Comparison of ENCODE assay signal across 2 cellular contexts in the genomic region with DNA sequence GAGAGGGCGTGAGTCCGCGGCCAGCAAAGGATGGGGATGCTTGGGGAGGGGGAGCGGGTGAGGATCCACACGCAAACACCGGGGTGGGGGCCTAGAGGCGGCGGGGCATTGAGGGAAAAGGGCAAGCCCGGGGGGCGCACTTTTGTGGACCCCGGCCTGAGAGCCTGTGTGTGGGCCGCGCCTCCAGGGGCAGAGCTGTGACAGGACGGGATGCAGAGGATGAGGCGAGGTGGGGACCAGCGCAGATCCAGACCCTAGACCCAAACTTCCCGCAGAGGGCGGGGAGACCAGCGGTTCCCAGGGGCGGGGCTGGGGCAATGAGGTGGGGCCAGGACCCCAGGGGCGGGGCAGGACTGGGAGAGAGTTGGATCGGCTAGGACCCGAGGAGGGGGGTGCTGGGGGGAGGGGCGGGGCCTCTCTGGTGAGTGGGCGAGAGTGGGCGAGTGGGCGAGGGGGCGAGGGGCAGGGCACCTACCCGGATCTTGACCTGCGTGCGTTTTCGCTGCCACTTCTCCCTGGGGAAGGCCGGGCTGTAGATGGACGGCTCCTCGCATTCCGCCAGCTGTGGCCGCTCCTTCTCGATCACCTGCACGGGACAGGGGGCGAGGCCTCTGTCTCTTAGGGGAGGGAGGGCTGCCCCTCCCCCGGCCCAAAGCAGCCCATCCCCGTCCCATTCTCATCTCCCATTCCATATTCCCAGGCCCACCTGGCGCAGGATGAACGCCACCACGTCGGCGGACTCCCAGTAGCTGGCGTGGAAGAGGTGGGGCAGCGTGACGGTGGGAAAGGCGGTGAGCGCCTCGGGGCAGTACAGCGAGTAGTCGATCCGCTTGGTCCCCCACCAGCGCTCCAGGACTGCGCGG.
TF ChIP-seq lines count a peak whose summit lies in the region.

No MANE protein-coding gene starts in this region.

TF ChIP-seq in HEK293, 187 proteins besides CTCF, POLR2A, EP300 and RAD21:
- TF ChIP-seq ZNF654 (tag by site-specific recombination; IDR thresholded peaks at IDR 0.05; ENCODE audit: low read depth): no peak
- TF ChIP-seq, protein P1, sequence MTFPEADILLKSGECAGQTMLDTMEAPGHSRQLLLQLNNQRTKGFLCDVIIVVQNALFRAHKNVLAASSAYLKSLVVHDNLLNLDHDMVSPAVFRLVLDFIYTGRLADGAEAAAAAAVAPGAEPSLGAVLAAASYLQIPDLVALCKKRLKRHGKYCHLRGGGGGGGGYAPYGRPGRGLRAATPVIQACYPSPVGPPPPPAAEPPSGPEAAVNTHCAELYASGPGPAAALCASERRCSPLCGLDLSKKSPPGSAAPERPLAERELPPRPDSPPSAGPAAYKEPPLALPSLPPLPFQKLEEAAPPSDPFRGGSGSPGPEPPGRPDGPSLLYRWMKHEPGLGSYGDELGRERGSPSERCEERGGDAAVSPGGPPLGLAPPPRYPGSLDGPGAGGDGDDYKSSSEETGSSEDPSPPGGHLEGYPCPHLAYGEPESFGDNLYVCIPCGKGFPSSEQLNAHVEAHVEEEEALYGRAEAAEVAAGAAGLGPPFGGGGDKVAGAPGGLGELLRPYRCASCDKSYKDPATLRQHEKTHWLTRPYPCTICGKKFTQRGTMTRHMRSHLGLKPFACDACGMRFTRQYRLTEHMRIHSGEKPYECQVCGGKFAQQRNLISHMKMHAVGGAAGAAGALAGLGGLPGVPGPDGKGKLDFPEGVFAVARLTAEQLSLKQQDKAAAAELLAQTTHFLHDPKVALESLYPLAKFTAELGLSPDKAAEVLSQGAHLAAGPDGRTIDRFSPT (tag by site-specific recombination; IDR thresholded peaks at IDR 0.05): 0 out of 2 replicates have a peak, but pooled peaks have one; percentile 17

TF ChIP-seq in K562, 482 proteins besides CTCF, POLR2A, EP300 and RAD21:
- TF ChIP-seq POLR2G (IDR thresholded peaks at IDR 0.05; ENCODE audit: low read depth, low read length) (peak; percentile 30), PCBP1 (IDR thresholded peaks at IDR 0.05; ENCODE audit: low read depth, low read length, poor library complexity, severe bottlenecking) (peak; percentile 55), KAT8 (IDR thresholded peaks at IDR 0.05; ENCODE audit: low read depth) (no peak), BRD4 (IDR thresholded peaks at IDR 0.05) (no peak)
